1 cellular context compared by ENCODE assay signal in genomic region chr10:71339796-71340589, GRCh38.
A peak's percentile ranks its signal among the peaks of the same experiment; 100 is the strongest.
TF ChIP-seq lines count a peak whose summit lies in the region.

No MANE protein-coding gene starts in this region.

TF ChIP-seq in GM12878, 131 proteins besides CTCF, POLR2A, EP300 and RAD21 (continued from another document):
- TF ChIP-seq ZBTB4 (CRISPR knock-in tag; IDR thresholded peaks at IDR 0.05) (no peak), REST (IDR thresholded peaks at IDR 0.05; ENCODE audit: low read depth, low read length) (no peak), NR2F1 (conservative IDR thresholded peaks at IDR 0.05) (peak; percentile 56), FOXK2 (IDR thresholded peaks at IDR 0.05) (0 out of 2 replicates have a peak, but pooled peaks have one; percentile 6), ZZZ3 (IDR thresholded peaks at IDR 0.05; ENCODE audit: control insufficient read depth, insufficient read length, low read depth) (no peak), CEBPB (IDR thresholded peaks at IDR 0.05; ENCODE audit: borderline replicate concordance in 1 of 2, low read depth in 2 of 2, low read length in 2 of 2) (no peak), SREBF2 (IDR thresholded peaks at IDR 0.05; ENCODE audit: low read length) (no peak), SMARCA5 (IDR thresholded peaks at IDR 0.05) (no peak), ZNF217 (IDR thresholded peaks at IDR 0.05) (no peak), MYC (IDR thresholded peaks at IDR 0.05; ENCODE audit: insufficient read depth, insufficient read length, insufficient replicate concordance, low read length, severe bottlenecking) (no peak), CBX3 (IDR thresholded peaks at IDR 0.05; ENCODE audit: borderline replicate concordance, low read depth) (no peak)
TF ChIP-seq in GM12878: peak in this region for 2.
